16 cellular contexts compared by ENCODE assay signal in the genomic region with DNA sequence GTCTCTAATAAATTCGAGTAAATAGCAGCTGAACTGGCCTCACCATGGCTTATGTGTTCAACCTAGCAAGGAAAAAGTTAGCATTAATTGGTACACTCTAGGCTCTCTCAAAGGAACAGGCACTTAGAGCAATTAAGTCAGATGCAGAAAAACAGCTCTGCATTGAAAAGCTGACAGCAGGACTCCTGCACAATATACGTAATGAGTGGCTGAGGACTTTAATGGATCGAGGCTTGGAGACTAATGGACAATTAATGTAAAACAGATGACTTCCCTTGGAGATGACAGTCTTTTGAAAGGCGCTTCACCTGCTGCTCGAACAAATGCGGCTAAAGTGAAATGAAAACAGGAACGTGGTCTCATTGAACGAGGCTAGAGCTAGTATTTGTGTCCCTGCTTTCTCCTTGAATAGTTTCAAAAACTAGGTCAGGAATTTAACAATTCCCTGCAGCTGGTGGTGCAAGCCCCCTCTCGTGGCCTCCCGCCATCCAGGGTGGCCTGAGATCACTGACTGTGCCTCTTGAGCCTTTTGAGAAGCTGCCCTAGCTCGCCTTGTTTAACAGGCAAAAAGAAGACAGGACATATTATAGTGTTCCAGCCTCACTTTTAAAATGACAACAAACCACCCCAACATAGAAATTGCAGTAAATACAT.
DNase-seq lines count a peak whose midpoint lies in the region; ATAC-seq and FAIRE-seq lines count a peak whose summit lies in the region.
"Had no signal": no experiment of that assay in that cellular context is flagged by ENCODE, and none has a peak within 500 bp of the region (broad histone marks: within the 10 kb centered on the region; RNA-seq: fewer than 3 reads in every experiment).

No MANE protein-coding gene starts in this region.

- H3K4me3 ChIP-seq in trophoblast cell (ENCODE audit: low read depth, low read length): no peak overlapping the region

- no peaks in the 10 kb centered on the region for H3K36me3 ChIP-seq in trophoblast cell (ENCODE audit: control insufficient read depth in 1 of 2, insufficient read depth in 2 of 2, low read length in 2 of 2)
- H3K36me3 ChIP-seq: neutrophil had no signal

- no peak overlapping the region for H4K12ac ChIP-seq in trophoblast cell (ENCODE audit: low read depth, low read length)

- H3K4me2 ChIP-seq in trophoblast cell (ENCODE audit: low read length): no peak overlapping the region

- no peak overlapping the region for H3K9ac ChIP-seq in trophoblast cell (ENCODE audit: low read length)

- no peaks in the 10 kb centered on the region for H3K9me3 ChIP-seq in trophoblast cell (ENCODE audit: insufficient read depth, low read depth, low read length)

- H3K27ac ChIP-seq in trophoblast cell (ENCODE audit: low read depth, low read length): peak overlapping the region; percentile 37
- H3K27ac ChIP-seq: neutrophil had no signal

- no peak overlapping the region for H2AK5ac ChIP-seq in trophoblast cell (ENCODE audit: low read length)

- H2BK120ac ChIP-seq in trophoblast cell (ENCODE audit: insufficient read depth, low read length, poor library complexity): no peak overlapping the region

- no peak overlapping the region for H2BK12ac ChIP-seq in trophoblast cell (ENCODE audit: low read length)

- DNase-seq in NCI-H1092 (lab: John Stamatoyannopoulos, UW): peak; percentile 95
- peak; percentile 94 for DNase-seq in NCI-H345 treated with DMSO at 0.1 percent for 48 hours (lab: John Stamatoyannopoulos, UW; ENCODE audit: unreplicated experiment)
- DNase-seq in ecto neural progenitor cell (ENCODE audit: low spot score): peak; percentile 61
- DNase-seq in trophoblast cell: no peak
- DNase-seq in frontal cortex (ENCODE audit: low spot score in 2 of 2): no peak
- no peak for DNase-seq in NAMALWA (ENCODE audit: low spot score)
- DNase-seq: activated CD4-positive, alpha-beta memory T cell treated with anti-CD3 and anti-CD28 coated beads, Interleukin-2, amount 10 ng/mL, durations not matched to agents 7 days and 5 days; activated naive CD4-positive, alpha-beta T cell treated with Interleukin-2 at 50 U/mL for 16 hours; Calu3; HCEC 1CT; T-helper 17 cell had no signal

- FAIRE-seq in frontal cortex (lab: Jason Lieb, UNC): no peak
- FAIRE-seq: colon, GM12891 had no signal

- H2AFZ ChIP-seq in trophoblast cell (ENCODE audit: insufficient read depth, low read length, poor library complexity): no peak overlapping the region

- no peak overlapping the region for H3K14ac ChIP-seq in trophoblast cell (ENCODE audit: low read length)

- no peak for ATAC-seq in GM21825 (IDR thresholded peaks at IDR 0.05; ENCODE audit: unreplicated experiment)
- ATAC-seq: stimulated activated effector memory CD8-positive, alpha-beta T cell treated with anti-CD3 and anti-CD28 coated beads, Interleukin-12 subunit alpha, Interleukin-12 subunit beta, amount 100 ng/mL, for 72 hours; T-helper 17 cell had no signal

- no peak overlapping the region for H2BK5ac ChIP-seq in trophoblast cell (ENCODE audit: low read depth, low read length, poor library complexity)

- H3K4me1 ChIP-seq in trophoblast cell (ENCODE audit: control insufficient read depth in 1 of 2, insufficient read depth in 2 of 2, low read length in 2 of 2): peaks cover 5 to 6% of the 10 kb centered on the region in 2 experiments

- H3K18ac ChIP-seq in trophoblast cell (ENCODE audit: low read length): no peak overlapping the region

- no peak overlapping the region for H4K8ac ChIP-seq in trophoblast cell (ENCODE audit: low read depth, low read length)

- H3K23ac ChIP-seq in trophoblast cell (ENCODE audit: low read length): no peak overlapping the region

- no peak overlapping the region for H4K91ac ChIP-seq in trophoblast cell (ENCODE audit: low read depth, low read length)

- H3K4ac ChIP-seq in trophoblast cell (ENCODE audit: low read depth, low read length): no peak overlapping the region

- peaks cover 15% of the 10 kb centered on the region for H3K79me1 ChIP-seq in trophoblast cell (ENCODE audit: low read length)

- no CpG with 5 or more reads among the region's 11 CpGs for WGBS in trophoblast cell (ENCODE audit: extremely low coverage, insufficient coverage, insufficient read length)

- no peaks in the 10 kb centered on the region for H3K79me2 ChIP-seq in trophoblast cell (ENCODE audit: control insufficient read depth, insufficient read depth, low read length, poor library complexity)

- H3K27me3 ChIP-seq in trophoblast cell (ENCODE audit: insufficient read depth, low read length): no peaks in the 10 kb centered on the region

Comparison
In these comparisons a context has a peak if more than half of its experiments do, and no peak if none do; other contexts are left out.
1. DNase-seq: peak in NCI-H1092 (single experiment), NCI-H345 treated with DMSO at 0.1 percent for 48 hours (single experiment) and ecto neural progenitor cell (single experiment); none in trophoblast cell (0 of 2), frontal cortex (0 of 2) and NAMALWA (single experiment).